ENCODE assay signal across 1 cellular context in the genomic region with DNA sequence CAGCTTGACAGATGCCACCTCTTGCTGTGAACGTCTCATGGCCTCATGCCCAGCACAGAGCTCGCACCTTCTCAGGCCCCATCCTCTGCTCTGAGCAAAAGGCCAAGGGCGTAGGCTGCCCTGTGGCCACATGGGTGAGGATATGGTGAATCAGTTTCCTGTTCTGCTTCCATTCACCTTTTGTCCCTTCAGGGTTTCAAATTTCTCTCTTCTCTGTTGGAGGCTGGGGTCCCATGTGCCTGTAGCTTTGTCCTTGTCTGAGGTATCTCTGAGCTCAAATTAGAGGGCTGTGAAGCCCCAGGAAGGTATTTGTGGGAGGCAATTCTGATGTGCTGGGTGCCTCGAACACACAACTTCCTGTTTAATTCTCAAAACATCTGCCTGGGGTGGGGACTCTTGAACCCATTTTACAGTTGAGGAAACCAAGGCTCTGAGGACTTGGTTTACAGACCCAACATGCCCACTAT.
TF ChIP-seq lines count a peak whose summit lies in the region.

No MANE protein-coding gene starts in this region.

TF ChIP-seq in HepG2, 621 proteins besides CTCF, POLR2A, EP300 and RAD21:
- TF ChIP-seq ZNF781 (CRISPR knock-in tag; IDR thresholded peaks at IDR 0.05; ENCODE audit: borderline replicate concordance, not compliant biosample characterization) (no peak), AGO1 (IDR thresholded peaks at IDR 0.05; ENCODE audit: low read depth, low read length, poor library complexity, severe bottlenecking) (no peak), ZFYVE20 (CRISPR knock-in tag; IDR thresholded peaks at IDR 0.05; ENCODE audit: borderline replicate concordance, low read depth) (no peak), ZNF629 (CRISPR knock-in tag; conservative IDR thresholded peaks at IDR 0.05) (peak; percentile 65; the same call in 1 of the 2 replicates), TCF7L2 (IDR thresholded peaks at IDR 0.05; ENCODE audit: low read depth, low read length) (no peak), PRDM4 (CRISPR knock-in tag; IDR thresholded peaks at IDR 0.05; ENCODE audit: borderline replicate concordance) (no peak), SP2 (CRISPR knock-in tag; IDR thresholded peaks at IDR 0.05) (no peak), TEAD3 (CRISPR knock-in tag; optimal IDR thresholded peaks at IDR 0.05; ENCODE audit: borderline replicate concordance) (peak; percentile 19), HDAC1 (CRISPR knock-in tag; IDR thresholded peaks at IDR 0.05) (no peak)
TF ChIP-seq in HepG2: peak in this region for 2.
